ENCODE assay signal across 18 cellular contexts in genomic region chr18:22830511-22830910, GRCh38.
"Had no signal": no experiment of that assay in that cellular context is flagged by ENCODE, and none has a peak within 500 bp of the region (broad histone marks: within the 10 kb centered on the region; RNA-seq: fewer than 3 reads in every experiment).

No MANE protein-coding gene starts in this region.

- H3K27ac ChIP-seq: esophagus muscularis mucosa, left ventricle myocardium inferior, lower lobe of right lung, psoas muscle, right lobe of liver, suprapubic skin, thyroid gland, upper lobe of left lung had no signal

- H3K27me3 ChIP-seq: esophagus muscularis mucosa, right lobe of liver, suprapubic skin, thyroid gland, upper lobe of left lung, uterus had no signal

- DNase-seq: effector memory CD4-positive, alpha-beta T cell; immature natural killer cell; left ventricle myocardium inferior; lower lobe of right lung; mesenchymal stem cell; naive thymus-derived CD4-positive, alpha-beta T cell; nephron progenitor cell; psoas muscle; retina; right lobe of liver; stimulated activated CD4-positive, alpha-beta T cell treated with anti-CD3 and anti-CD28 coated beads, Interleukin-4, amount 100 ng/mL, for 1 hour; stimulated activated CD8-positive, alpha-beta memory T cell treated with anti-CD3 and anti-CD28 coated beads, Interleukin-4, amount 100 ng/mL, for 48 hours; stimulated activated naive CD8-positive, alpha-beta T cell treated with anti-CD3 and anti-CD28 coated beads, Interleukin-15, Interleukin-2, amounts not matched to agents 100 U/mL and 50 U/mL, for 24 hours; thyroid gland; upper lobe of left lung; uterus had no signal

- H3K4me1 ChIP-seq: esophagus muscularis mucosa, left ventricle myocardium inferior, lower lobe of right lung, psoas muscle, thyroid gland, upper lobe of left lung, uterus had no signal

- H3K9me3 ChIP-seq: esophagus muscularis mucosa, lower lobe of right lung, psoas muscle, right lobe of liver, suprapubic skin, thyroid gland, upper lobe of left lung, uterus had no signal

- H3K4me3 ChIP-seq: esophagus muscularis mucosa, left ventricle myocardium inferior, lower lobe of right lung, psoas muscle, right lobe of liver, suprapubic skin, thyroid gland, upper lobe of left lung, uterus had no signal

- H3K36me3 ChIP-seq: esophagus muscularis mucosa, left ventricle myocardium inferior, lower lobe of right lung, right lobe of liver, suprapubic skin, thyroid gland, upper lobe of left lung, uterus had no signal
